12 cellular contexts compared by ENCODE assay signal in genomic region chr5:56176155-56176798, GRCh38. TPM values are rescaled to one million over a fixed set of nuclear protein-coding genes. Genes with fewer than 3 reads are reported as not detected.
A peak's percentile ranks its signal among the peaks of the same experiment; 100 is the strongest.
DNase-seq lines count a peak whose midpoint lies in the region; ATAC-seq, FAIRE-seq and TF ChIP-seq lines count a peak whose summit lies in the region.
"Had no signal": no experiment of that assay in that cellular context is flagged by ENCODE, and none has a peak within 500 bp of the region (broad histone marks: within the 10 kb centered on the region; RNA-seq: fewer than 3 reads in every experiment).

No MANE protein-coding gene starts in this region.

- no peak for TF ChIP-seq POLR2A in H1 (IDR thresholded peaks at IDR 0.05; ENCODE audit: control extremely low read depth in 1 of 2, low read depth in 2 of 2, low read length in 2 of 2)

- ATAC-seq in lower lobe of right lung, result peak; percentile 67 to 76
- ATAC-seq in GM21786 (IDR thresholded peaks at IDR 0.05; ENCODE audit: unreplicated experiment), result no peak
- ATAC-seq: activated CD4-positive, CD25-positive, alpha-beta regulatory T cell treated with anti-CD3 and anti-CD28 coated beads, Interleukin-2, amount 50 U/mL, for 24 hours; stimulated activated effector memory CD8-positive, alpha-beta T cell treated with anti-CD3 and anti-CD28 coated beads, Interleukin-12 subunit alpha, Interleukin-12 subunit beta, amount 100 ng/mL, for 72 hours had no signal

- no peaks in the 10 kb centered on the region for H4K20me1 ChIP-seq in H1 (replicated peaks in 1 of 2; ENCODE audit: control insufficient read depth in 1 of 2, insufficient read depth in 2 of 2, low read length in 2 of 2)

- H3K79me2 ChIP-seq in H1 (ENCODE audit: control insufficient read depth in 1 of 2, insufficient read depth in 2 of 2, low read length in 2 of 2), result no peaks in the 10 kb centered on the region

- no peaks in the 10 kb centered on the region; a peak in 1 of 4 replicates for H3K9me3 ChIP-seq in H1 (ENCODE audit: insufficient read depth in 2 of 2, low read depth in 1 of 2, low read length in 1 of 2)
- no peaks in the 10 kb centered on the region for H3K9me3 ChIP-seq in lower lobe of right lung
- peaks cover under 1% of the 10 kb centered on the region for H3K9me3 ChIP-seq in WERI-Rb-1 (ENCODE audit: severe bottlenecking)
- H3K9me3 ChIP-seq: Caco-2 had no signal

- H3K23me2 ChIP-seq in H1 (ENCODE audit: low read depth, low read length), result no peaks in the 10 kb centered on the region

- H3K4me2 ChIP-seq in H1 (ENCODE audit: insufficient read depth in 1 of 2, low read depth in 2 of 2, low read length in 2 of 2), result no peak overlapping the region

- no peak overlapping the region for H4K5ac ChIP-seq in H1 (ENCODE audit: insufficient read length, low read depth, low read length)

- no peak for TF ChIP-seq EP300 in H1 (IDR thresholded peaks at IDR 0.05; ENCODE audit: borderline replicate concordance in 1 of 2, low read depth in 2 of 2, low read length in 2 of 2)

- H4K91ac ChIP-seq in H1 (replicated peaks; ENCODE audit: insufficient read length, low read length), result peak overlapping the region; percentile 63

- H3K4me1 ChIP-seq in H1 (replicated peaks in 1 of 4; ENCODE audit: control insufficient read depth in 3 of 4, insufficient read depth in 4 of 4, low read length in 3 of 4), result peaks cover 0 to 3% (median 2%) of the 10 kb centered on the region in 4 experiments; a peak in 2 of 7 replicates
- peaks cover 36% of the 10 kb centered on the region for H3K4me1 ChIP-seq in lower lobe of right lung

- CTCF ChIA-PET in H1 (lab: Charles Lee; ENCODE audit: partially characterized antibody), result interaction anchor here (1.5 kb wide), 1 partner anchor 88 kb away, joined by 5 read pairs; no protein-coding TSS in a partner anchor

- H3K79me1 ChIP-seq in H1 (ENCODE audit: low read depth, low read length), result no peaks in the 10 kb centered on the region

- H2BK12ac ChIP-seq in H1 (ENCODE audit: low read depth, low read length), result no peak overlapping the region

- no peak overlapping the region for H2AFZ ChIP-seq in H1 (ENCODE audit: low read length)

- H2AK5ac ChIP-seq in H1 (ENCODE audit: low read depth, low read length), result peak overlapping the region; percentile 88; the same call in 1 of the 2 replicates

- POLR2A ChIA-PET in H1 (lab: Charles Lee; ENCODE audit: partially characterized antibody), result no interaction called here

- H3K27ac ChIP-seq in H1 (ENCODE audit: low read depth, low read length) (no peak overlapping the region), lower lobe of right lung (no peak overlapping the region), WERI-Rb-1 (no peak overlapping the region)

- H3K18ac ChIP-seq in H1 (ENCODE audit: extremely low read depth, low read length), result peak overlapping the region; percentile 73; the same call in 1 of the 2 replicates

- TF ChIP-seq RAD21 in H1 (IDR thresholded peaks at IDR 0.05 in 1 of 2, conservative IDR thresholded peaks at IDR 0.05 in 1 of 2; ENCODE audit: low read depth in 2 of 2, low read length in 2 of 2), result no peak

- no peak overlapping the region for H3K23ac ChIP-seq in H1 (ENCODE audit: insufficient read length)

- no peak overlapping the region for H2BK120ac ChIP-seq in H1 (replicated peaks; ENCODE audit: low read depth, low read length)

- H3K9ac ChIP-seq in H1 (replicated peaks in 1 of 4; ENCODE audit: extremely low read depth in 1 of 4, low read depth in 3 of 4, low read length in 3 of 4), result no peak overlapping the region

- intact Hi-C loops in lower lobe of right lung (cut with DNase I), result no loop called here

- H3K56ac ChIP-seq in H1 (replicated peaks; ENCODE audit: insufficient read length, low read depth, low read length), result no peak overlapping the region

- no peak overlapping the region for H4K8ac ChIP-seq in H1 (ENCODE audit: extremely low read depth, insufficient read depth, low read length)

- no peak overlapping the region for H2BK5ac ChIP-seq in H1 (ENCODE audit: low read depth, low read length)

- H2BK20ac ChIP-seq in H1 (ENCODE audit: low read length), result no peak overlapping the region

- FAIRE-seq in H1 (lab: Jason Lieb, UNC), result no peak

- 95% methylated on average over 6 of the region's 6 CpGs; no CpG with 5 or more reads in 1 of the 2 experiments for WGBS in H1 (ENCODE audit: extremely low coverage in 1 of 2, insufficient coverage in 1 of 2, insufficient read length in 1 of 2, insufficient replicate concordance in 2 of 2, low coverage in 1 of 2, low lambda C conversion rate in 2 of 2, missing lambda C conversion rate in 1 of 2), 2 experiments

- H3K36me3 ChIP-seq in H1 (ENCODE audit: control insufficient read depth in 2 of 4, insufficient read depth in 4 of 4, low read length in 3 of 4) (no peaks in the 10 kb centered on the region), lower lobe of right lung (no peaks in the 10 kb centered on the region), WERI-Rb-1 (no peaks in the 10 kb centered on the region)

- peak; percentile 77 for DNase-seq in GM04503 (ENCODE audit: low read depth)
- no peak for DNase-seq in H1 (ENCODE audit: low read depth in 1 of 2, low spot score in 2 of 2)
- DNase-seq in lower lobe of right lung, result no peak
- DNase-seq in stromal cell of bone marrow (ENCODE audit: low read depth), result peak; percentile 43
- no peak for DNase-seq in NAMALWA (ENCODE audit: low spot score)
- DNase-seq in DMS 273 (lab: John Stamatoyannopoulos, UW; ENCODE audit: unreplicated experiment), result no peak
- no peak for DNase-seq in WERI-Rb-1
- DNase-seq: stimulated activated CD4-positive, alpha-beta T cell treated with anti-CD3 and anti-CD28 coated beads, Interleukin-2, amount 100 ng/mL, for 48 hours had no signal

- no peak overlapping the region for H3K4ac ChIP-seq in H1 (replicated peaks; ENCODE audit: insufficient read length, low read depth, low read length)

- H3K27me3 ChIP-seq in H1 (replicated peaks in 1 of 4; ENCODE audit: control insufficient read depth in 3 of 4, extremely low read depth in 1 of 4, insufficient read depth in 3 of 4, low read length in 3 of 4), result no peaks in the 10 kb centered on the region
- H3K27me3 ChIP-seq in lower lobe of right lung (ENCODE audit: low read depth), result no peaks in the 10 kb centered on the region
- no peaks in the 10 kb centered on the region for H3K27me3 ChIP-seq in WERI-Rb-1 (ENCODE audit: insufficient read depth, low read depth, severe bottlenecking)

- H2BK15ac ChIP-seq in H1 (ENCODE audit: low read length), result no peak overlapping the region

- no peak overlapping the region for H3K14ac ChIP-seq in H1 (ENCODE audit: insufficient read length)

- H3K4me3 ChIP-seq in H1 (ENCODE audit: extremely low read depth in 1 of 4, insufficient read depth in 2 of 4, low read depth in 3 of 4, low read length in 4 of 4), result no peak overlapping the region
- H3K4me3 ChIP-seq in lower lobe of right lung, result no peak overlapping the region
- no peak overlapping the region for H3K4me3 ChIP-seq in WERI-Rb-1 (ENCODE audit: low read depth, low read length)

- no peak for TF ChIP-seq CTCF in H1 (IDR thresholded peaks at IDR 0.05; ENCODE audit: control extremely low read depth in 1 of 3, insufficient read depth in 1 of 3, low read depth in 1 of 3, low read length in 3 of 3)
- TF ChIP-seq CTCF in lower lobe of right lung (IDR thresholded peaks at IDR 0.05), result no peak
- TF ChIP-seq CTCF in WERI-Rb-1 (IDR thresholded peaks at IDR 0.05; ENCODE audit: low read depth, low read length), result no peak

TF ChIP-seq in H1, 55 proteins besides CTCF, POLR2A, EP300 and RAD21:
- TF ChIP-seq ATF3 (IDR thresholded peaks at IDR 0.05; ENCODE audit: insufficient read depth, low read depth, low read length), result no peak
- no peak for TF ChIP-seq EZH2 (IDR thresholded peaks at IDR 0.05; ENCODE audit: low read depth, low read length, severe bottlenecking)
- no peak for TF ChIP-seq JUND (IDR thresholded peaks at IDR 0.05; ENCODE audit: low read length)
- TF ChIP-seq CHD2 (IDR thresholded peaks at IDR 0.05; ENCODE audit: low read length), result no peak
- no peak for TF ChIP-seq SP1 (IDR thresholded peaks at IDR 0.05; ENCODE audit: low read depth, low read length)
- TF ChIP-seq JUN (IDR thresholded peaks at IDR 0.05; ENCODE audit: low read depth, low read length), result no peak
- TF ChIP-seq PHF8 (conservative IDR thresholded peaks at IDR 0.05; ENCODE audit: low read depth, low read length), result no peak
- no peak for TF ChIP-seq TCF12 (IDR thresholded peaks at IDR 0.05; ENCODE audit: low read depth, low read length)
- no peak for TF ChIP-seq KDM5A (IDR thresholded peaks at IDR 0.05; ENCODE audit: low read length)
- no peak for TF ChIP-seq SIRT6 (IDR thresholded peaks at IDR 0.05; ENCODE audit: low read length)
- TF ChIP-seq NANOG (IDR thresholded peaks at IDR 0.05; ENCODE audit: insufficient read depth, low read depth, low read length, poor library complexity, severe bottlenecking), result no peak
- no peak for TF ChIP-seq MAX (IDR thresholded peaks at IDR 0.05)
- no peak for TF ChIP-seq NRF1 (IDR thresholded peaks at IDR 0.05; ENCODE audit: low read depth, low read length)
TF ChIP-seq in H1: peak in this region for 0.

RNA-seq across cellular contexts. Expression of gene ANKRD55, which starts 56.9 kb away (rescaled TPM):
- not detected in 2 replicates for total RNA-seq in H1 (2021; fragmentation: NEBNext Ultra II Directional; extraction: Animal tissue kit (Norgen Biotek cat#: 25700))
- polyA plus RNA-seq in H1 (2011; rRNA removed), result not detected in 2 replicates
- not detected for polyA plus RNA-seq in H1 (2011; cell fraction: cytosol; rRNA removed)
- not detected for polyA plus RNA-seq in H1 (2011; cell fraction: nucleus; rRNA removed)
- polyA plus RNA-seq in H1 (2012, experiment 1 of 2), result not detected in 4 replicates
- not detected for polyA plus RNA-seq in H1 (2012, experiment 2 of 2)
- polyA plus RNA-seq in H1 (2013, experiment 1 of 2), result not detected
- polyA plus RNA-seq in H1 (2013, experiment 2 of 2), result not detected
- polyA minus RNA-seq in H1 (2011; rRNA and poly(A)+ RNA removed), result not detected in 2 replicates
- not detected for polyA minus RNA-seq in H1 (2011; cell fraction: cytosol; rRNA and poly(A)+ RNA removed)
- not detected for polyA minus RNA-seq in H1 (2011; cell fraction: nucleus; rRNA and poly(A)+ RNA removed)
- total RNA-seq in lower lobe of right lung, result 0.41 TPM

Comparison
In these comparisons a context has a peak if more than half of its experiments do, and no peak if none do; other contexts are left out.
1. DNase-seq: peak in GM04503 (single experiment) and stromal cell of bone marrow (single experiment); none in H1 (0 of 2), lower lobe of right lung (single experiment), NAMALWA (single experiment), DMS 273 (single experiment) and WERI-Rb-1 (single experiment).